ENCODE assay signal across 8 cellular contexts in genomic region chr15:90388462-90389182, GRCh38. TPM values are rescaled to one million over a fixed set of nuclear protein-coding genes. Genes with fewer than 3 reads are reported as not detected.
DNase-seq lines count a peak whose midpoint lies in the region; ATAC-seq, FAIRE-seq and TF ChIP-seq lines count a peak whose summit lies in the region.

No MANE protein-coding gene starts in this region.

- H3K4me3 Mint-ChIP-seq in T-helper 2 cell treated with Interferon-gamma antibody and Interleukin-4, amounts not matched to agents 5 μg/mL and 100 μg/mL, for 36 hours, result peak overlapping the region; percentile 93

- DNase-seq in D341Med (ENCODE audit: low spot score), result peak; percentile 76
- DNase-seq in T-helper 2 cell treated with Interferon-gamma antibody and Interleukin-4, amounts not matched to agents 5 μg/mL and 100 μg/mL, for 36 hours (ENCODE audit: low spot score), result peak; percentile 62
- peak; percentile 63 to 80 (median 71) for DNase-seq in K562 (ENCODE audit: extremely low read depth in 1 of 4, low spot score in 3 of 4)
- DNase-seq in NCI-H2029 treated with DMSO at 0.1 percent for 48 hours (lab: John Stamatoyannopoulos, UW), result no peak

- in situ Hi-C loops in K562 (cut with MboI), result no loop called here

- ATAC-seq in GM21528 (IDR thresholded peaks at IDR 0.05; ENCODE audit: low FRiP score, unreplicated experiment), result peak; percentile 54
- peak; percentile 79 for ATAC-seq in K562

- H3K27ac ChIP-seq in HUES64 (ENCODE audit: low read depth, low read length), result peak overlapping the region; percentile 92; the same call in 1 of the 2 replicates
- H3K27ac ChIP-seq in K562 (ENCODE audit: extremely low read depth, low read depth, low read length), result peak overlapping the region; percentile 90
- no peak overlapping the region for H3K27ac ChIP-seq in iPS-18a (ENCODE audit: low read length)
- peak overlapping the region; percentile 96 to 100 (median 100) for H3K27ac ChIP-seq in skin epidermis

- peak overlapping the region; percentile 60 for H3K4me3 ChIP-seq in HUES64 (ENCODE audit: low read length)
- H3K4me3 ChIP-seq in K562, result peak overlapping the region; percentile 90
- peak overlapping the region; percentile 87 for H3K4me3 ChIP-seq in iPS-18a (ENCODE audit: low read length)
- H3K4me3 ChIP-seq in skin epidermis, result peak overlapping the region; percentile 54 to 99 (median 92)

- peak overlapping the region; percentile 58 for H3K9ac ChIP-seq in HUES64 (ENCODE audit: low read depth, low read length)
- peak overlapping the region; percentile 82 to 97 for H3K9ac ChIP-seq in K562 (ENCODE audit: insufficient read depth in 1 of 2, low read depth in 2 of 2, low read length in 2 of 2)
- H3K9ac ChIP-seq in iPS-18a (ENCODE audit: low read length), result peak overlapping the region; percentile 73

- no peaks in the 10 kb centered on the region for H3K27me3 Mint-ChIP-seq in T-helper 2 cell treated with Interferon-gamma antibody and Interleukin-4, amounts not matched to agents 5 μg/mL and 100 μg/mL, for 36 hours (ENCODE audit: low read depth)

- CTCF ChIA-PET in K562 (lab: Yijun Ruan, JAX; ENCODE audit: low intra/inter-chr PET ratio), result interaction anchor here (0.7 kb wide), 1 partner anchor 20 kb away, joined by 3 read pairs; no protein-coding TSS in a partner anchor

- no peak for TF ChIP-seq EP300 in K562 (IDR thresholded peaks at IDR 0.05; ENCODE audit: low read length)

- intact Hi-C loops in K562 (cut with micrococcal nuclease), result no loop called here

- peaks cover 46% of the 10 kb centered on the region for H3K4me1 Mint-ChIP-seq in T-helper 2 cell treated with Interferon-gamma antibody and Interleukin-4, amounts not matched to agents 5 μg/mL and 100 μg/mL, for 36 hours (ENCODE audit: low read depth)

- BruUV-seq in K562 (replicated peaks; lab: Mats Ljungman, UMichigan), result TSS peak; percentile 51

- no peaks in the 10 kb centered on the region for H3K9me1 ChIP-seq in K562 (ENCODE audit: control insufficient read depth, insufficient read depth, low read length)

- H3K9me3 ChIP-seq in HUES64 (ENCODE audit: insufficient read depth, low read depth, low read length) (no peaks in the 10 kb centered on the region), K562 (replicated peaks; ENCODE audit: control insufficient read depth, insufficient read depth, low read depth, low read length) (no peaks in the 10 kb centered on the region), iPS-18a (ENCODE audit: control insufficient read depth, low read depth, low read length) (no peaks in the 10 kb centered on the region)

- POLR2A ChIA-PET in K562 (lab: Yijun Ruan, JAX), result interaction anchor here (0.7 to 2.0 kb wide), 8 partner anchors 10 to 43 kb away, joined by 3 to 7 read pairs (median 5); no protein-coding TSS in a partner anchor

- no peaks in the 10 kb centered on the region for H3K9me3 Mint-ChIP-seq in T-helper 2 cell treated with Interferon-gamma antibody and Interleukin-4, amounts not matched to agents 5 μg/mL and 100 μg/mL, for 36 hours

- WGBS in HUES64, result 3% methylated on average over 50 of the region's 50 CpGs
- WGBS in K562 (ENCODE audit: insufficient coverage, low coverage, missing lambda C conversion rate), result under 1% methylated on average over 23 of the region's 50 CpGs

- no peaks in the 10 kb centered on the region for H4K20me1 ChIP-seq in K562 (replicated peaks; ENCODE audit: control insufficient read depth, insufficient read depth, low read length)

- peak overlapping the region; percentile 90 for H3K4me2 ChIP-seq in K562 (ENCODE audit: insufficient read depth, low read length)

- peak overlapping the region; percentile 82 for H2AFZ ChIP-seq in K562 (ENCODE audit: low read depth, low read length)

- H3K36me3 ChIP-seq in HUES64 (ENCODE audit: insufficient read depth, low read length) (peaks cover 15% of the 10 kb centered on the region), K562 (ENCODE audit: control insufficient read depth, insufficient read depth, low read length) (peaks cover 20% of the 10 kb centered on the region; the same call in 1 of the 3 replicates), iPS-18a (ENCODE audit: control insufficient read depth, low read depth, low read length) (no peaks in the 10 kb centered on the region)

- no peak; a peak in 1 of 4 replicates for TF ChIP-seq RAD21 in K562 (CRISPR knock-in tag; conservative IDR thresholded peaks at IDR 0.05 in 1 of 2, IDR thresholded peaks at IDR 0.05 in 1 of 2)

- peaks cover 39% of the 10 kb centered on the region for H3K79me2 ChIP-seq in K562 (ENCODE audit: control insufficient read depth, insufficient read depth, low read length)

- TF ChIP-seq CTCF in K562 (IDR thresholded peaks at IDR 0.05 in 2 of 3, conservative IDR thresholded peaks at IDR 0.05 in 1 of 3; ENCODE audit: insufficient read depth in 2 of 3, low read depth in 1 of 3, low read length in 3 of 3), result no peak

- no peak for TF ChIP-seq POLR2A in K562 (conservative IDR thresholded peaks at IDR 0.05)

- no peak for FAIRE-seq in K562 (lab: Jason Lieb, UNC)

- peaks cover 39% of the 10 kb centered on the region for H3K36me3 Mint-ChIP-seq in T-helper 2 cell treated with Interferon-gamma antibody and Interleukin-4, amounts not matched to agents 5 μg/mL and 100 μg/mL, for 36 hours (ENCODE audit: low read depth)

- H3K27me3 ChIP-seq in HUES64 (ENCODE audit: insufficient read depth, low read length) (no peaks in the 10 kb centered on the region), K562 (ENCODE audit: control insufficient read depth in 2 of 2, insufficient read depth in 2 of 2, low read length in 2 of 2) (no peaks in the 10 kb centered on the region), iPS-18a (ENCODE audit: control insufficient read depth, insufficient read depth, low read length) (no peaks in the 10 kb centered on the region)

- peak overlapping the region; percentile 98 for H3K27ac Mint-ChIP-seq in T-helper 2 cell treated with Interferon-gamma antibody and Interleukin-4, amounts not matched to agents 5 μg/mL and 100 μg/mL, for 36 hours

- peaks cover 25% of the 10 kb centered on the region for H3K4me1 ChIP-seq in HUES64 (ENCODE audit: insufficient read depth, low read length)
- peaks cover 5 to 17% of the 10 kb centered on the region in 2 experiments; a peak in 3 of 5 replicates for H3K4me1 ChIP-seq in K562 (replicated peaks in 1 of 2; ENCODE audit: control insufficient read depth in 2 of 2, insufficient read depth in 2 of 2, low read length in 2 of 2)
- peaks cover 26% of the 10 kb centered on the region for H3K4me1 ChIP-seq in iPS-18a (ENCODE audit: control insufficient read depth, low read depth, low read length)

TF ChIP-seq in K562, 482 proteins besides CTCF, POLR2A, EP300 and RAD21 (continues in another document):
- TF ChIP-seq ZNF124 (CRISPR knock-in tag; IDR thresholded peaks at IDR 0.05) (no peak), PHB (CRISPR knock-in tag; IDR thresholded peaks at IDR 0.05) (no peak), ZNF347 (CRISPR knock-in tag; IDR thresholded peaks at IDR 0.05; ENCODE audit: low read depth) (no peak), MAFF (IDR thresholded peaks at IDR 0.05; ENCODE audit: low read length) (no peak), HEY1 (CRISPR knock-in tag; IDR thresholded peaks at IDR 0.05; ENCODE audit: borderline replicate concordance) (no peak), DMBX1 (CRISPR knock-in tag; IDR thresholded peaks at IDR 0.05; ENCODE audit: borderline replicate concordance) (no peak), FIP1L1 (IDR thresholded peaks at IDR 0.05; ENCODE audit: low read depth, low read length, poor library complexity, severe bottlenecking) (no peak), STAG1 (CRISPR knock-in tag; IDR thresholded peaks at IDR 0.05; ENCODE audit: borderline replicate concordance) (no peak)

RNA-seq across cellular contexts. Expression of gene IQGAP1, which starts 0.6 kb away (rescaled TPM):
- polyA plus RNA-seq in HUES64 (2013, experiment 1 of 2), result 53.3 TPM
- polyA plus RNA-seq in HUES64 (2013, experiment 2 of 2), result 67.4 TPM
- total RNA-seq in K562 (2011; cell fraction: chromatin; rRNA removed; ENCODE audit: low replicate concordance), result 115 and 218 TPM in 2 replicates
- total RNA-seq in K562 (2011; cell fraction: nucleolus; rRNA removed), result 41.1 and 55.2 TPM in 2 replicates
- total RNA-seq in K562 (2011; cell fraction: nucleoplasm; rRNA removed), result 77.8 and 117 TPM in 2 replicates
- total RNA-seq in K562 (2014; rRNA removed) (67.1 and 76.0 TPM in 2 replicates), K562 (2014; rRNA removed; fragmentation: Illumina TruSeq; extraction: Trizol) (81.0 and 96.7 TPM in 2 replicates), K562 (2015; rRNA removed; fragmentation: Illumina TruSeq; extraction: Trizol) (143 and 150 TPM in 2 replicates), K562 (2021) (59.6 and 63.9 TPM in 2 replicates)
- polyA plus RNA-seq in K562 (2011; rRNA removed) (71.8 and 77.7 TPM in 2 replicates), K562 (2014; fragmentation: Illumina TruSeq; extraction: Trizol) (116 and 125 TPM in 2 replicates), K562 (2014; fragmentation: Nextera tagmentation; extraction: Ambion mirVana) (10 to 100 TPM; 37.6 to 38.7 TPM), K562 (2014; rRNA removed) (68.7 and 79.2 TPM in 2 replicates)
- polyA plus RNA-seq in K562 (2011; cell fraction: cytosol; rRNA removed), result 29.0 and 29.2 TPM in 2 replicates
- 69.9 and 288 TPM in 2 replicates for polyA plus RNA-seq in K562 (2011; cell fraction: nucleus; rRNA removed)
- 56.8 and 73.8 TPM in 2 replicates for polyA plus RNA-seq in K562 (2012)
- polyA minus RNA-seq in K562 (2011; rRNA and poly(A)+ RNA removed), result 235 and 252 TPM in 2 replicates
- polyA minus RNA-seq in K562 (2011; cell fraction: cytosol; rRNA and poly(A)+ RNA removed), result 46.9 and 64.3 TPM in 2 replicates
- polyA minus RNA-seq in K562 (2011; cell fraction: nucleus; rRNA and poly(A)+ RNA removed), result 69.3 and 393 TPM in 2 replicates

RNA-seq across cellular contexts. Expression of gene ZNF774, which starts 36.5 kb away (rescaled TPM):
- 0.85 TPM for polyA plus RNA-seq in HUES64 (2013, experiment 1 of 2)
- 0.82 TPM for polyA plus RNA-seq in HUES64 (2013, experiment 2 of 2)
- total RNA-seq in K562 (2011; cell fraction: chromatin; rRNA removed; ENCODE audit: low replicate concordance), result 9.0 and 9.3 TPM in 2 replicates
- total RNA-seq in K562 (2011; cell fraction: nucleolus; rRNA removed), result 4.6 and 5.3 TPM in 2 replicates
- total RNA-seq in K562 (2011; cell fraction: nucleoplasm; rRNA removed), result 5.6 and 9.1 TPM in 2 replicates
- total RNA-seq in K562 (2014; rRNA removed) (1.00 and 1.6 TPM in 2 replicates), K562 (2014; rRNA removed; fragmentation: Illumina TruSeq; extraction: Trizol) (0.95 and 1.9 TPM in 2 replicates), K562 (2015; rRNA removed; fragmentation: Illumina TruSeq; extraction: Trizol) (1.2 TPM in 2 replicates), K562 (2021) (1.2 and 3.0 TPM in 2 replicates)
- polyA plus RNA-seq in K562 (2011; rRNA removed) (1.5 and 1.6 TPM in 2 replicates), K562 (2014; fragmentation: Illumina TruSeq; extraction: Trizol) (1.7 and 3.9 TPM in 2 replicates), K562 (2014; fragmentation: Nextera tagmentation; extraction: Ambion mirVana) (under 1 TPM; 0.32 to 0.34 TPM), K562 (2014; rRNA removed) (1.7 and 2.0 TPM in 2 replicates)
- polyA plus RNA-seq in K562 (2011; cell fraction: cytosol; rRNA removed), result 0.97 and 1.7 TPM in 2 replicates
- 3.0 and 3.2 TPM in 2 replicates for polyA plus RNA-seq in K562 (2011; cell fraction: nucleus; rRNA removed)
- 1.1 and 1.3 TPM in 2 replicates for polyA plus RNA-seq in K562 (2012)
- 2.9 and 3.1 TPM in 2 replicates for polyA minus RNA-seq in K562 (2011; rRNA and poly(A)+ RNA removed)
- 0.38 and 5.4 TPM in 2 replicates for polyA minus RNA-seq in K562 (2011; cell fraction: cytosol; rRNA and poly(A)+ RNA removed)
- polyA minus RNA-seq in K562 (2011; cell fraction: nucleus; rRNA and poly(A)+ RNA removed), result 2.4 and 3.6 TPM in 2 replicates
